10 cellular contexts compared by ENCODE assay signal in the genomic region with DNA sequence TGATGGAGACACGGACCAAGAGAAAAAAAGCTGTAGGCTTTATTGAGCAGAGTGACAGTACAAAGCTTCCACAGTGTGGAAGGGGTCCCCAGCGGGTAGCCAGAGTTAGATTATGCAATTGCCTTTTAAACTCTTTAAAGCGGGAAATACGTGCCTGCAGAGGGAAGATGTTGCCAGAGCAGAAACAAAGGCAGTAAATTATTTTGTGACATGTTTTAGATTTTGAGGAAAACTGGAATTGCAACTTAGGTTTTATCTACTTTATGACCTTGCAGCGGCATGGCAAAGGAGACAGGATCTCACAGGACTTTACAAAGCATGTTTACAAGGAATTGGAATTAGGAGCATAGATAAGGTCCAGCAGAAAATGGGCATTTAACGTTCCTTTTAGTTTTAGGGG. TPM values are rescaled to one million over a fixed set of nuclear protein-coding genes. Genes with fewer than 3 reads are reported as not detected.
DNase-seq lines count a peak whose midpoint lies in the region; ATAC-seq, FAIRE-seq and TF ChIP-seq lines count a peak whose summit lies in the region.
"Not testable (repeated sequence)": the region's sequence is repeated elsewhere in the genome, so short reads cannot be mapped to it uniquely, and the experiment has no call there.
"Had no signal": no experiment of that assay in that cellular context is flagged by ENCODE, and none has a peak within 500 bp of the region (broad histone marks: within the 10 kb centered on the region; RNA-seq: fewer than 3 reads in every experiment).

No MANE protein-coding gene starts in this region.

- TF ChIP-seq RAD21 in HepG2 (CRISPR knock-in tag; IDR thresholded peaks at IDR 0.05) = not testable (repeated sequence)

- H2AFZ ChIP-seq in GM23338 (peak overlapping the region; percentile 87), neural progenitor cell (replicated peaks) (peak overlapping the region; percentile 89)
- H2AFZ ChIP-seq in HepG2 (ENCODE audit: low read length) = not testable (repeated sequence)

- not testable (repeated sequence) for ATAC-seq in GM23338, HepG2
- peak; percentile 24 for ATAC-seq in Right ventricle myocardium inferior

- not testable (repeated sequence) for TF ChIP-seq CTCF in GM23338 (conservative IDR thresholded peaks at IDR 0.05; ENCODE audit: low read depth in 2 of 2); NB4 (IDR thresholded peaks at IDR 0.05; ENCODE audit: low read depth, low read length); HepG2 (CRISPR knock-in tag; IDR thresholded peaks at IDR 0.05); neural progenitor cell (IDR thresholded peaks at IDR 0.05); type B pancreatic cell (conservative IDR thresholded peaks at IDR 0.05)

- TF ChIP-seq EP300 in HepG2 (IDR thresholded peaks at IDR 0.05; ENCODE audit: low read depth in 2 of 2, low read length in 2 of 2); HepG2 (CRISPR knock-in tag; IDR thresholded peaks at IDR 0.05; ENCODE audit: borderline replicate concordance): not testable (repeated sequence)

- not testable (repeated sequence) for H3K27ac ChIP-seq in GM23338 (ENCODE audit: low read depth); SK-N-MC; HepG2 (ENCODE audit: extremely low read length, insufficient read depth, low read length); neural progenitor cell

- not testable (repeated sequence) for H3K27me3 ChIP-seq in GM23338 (ENCODE audit: insufficient read depth); HepG2 (ENCODE audit: control insufficient read depth in 1 of 2, insufficient read depth in 2 of 2, low read length in 2 of 2); neural progenitor cell

- not testable (repeated sequence) for TF ChIP-seq POLR2A in NB4 (IDR thresholded peaks at IDR 0.05; ENCODE audit: extremely low read depth, insufficient read length); HepG2 (IDR thresholded peaks at IDR 0.05; ENCODE audit: insufficient read depth in 1 of 2, low read depth in 2 of 2, low read length in 2 of 2)

- not testable (repeated sequence) for FAIRE-seq in HepG2 (lab: Jason Lieb, UNC)

- intact Hi-C loops in Right ventricle myocardium inferior (cut with DNase I); HepG2 (cut with micrococcal nuclease; ENCODE audit: unreplicated experiment): not testable (repeated sequence)

- H3K4me3 Mint-ChIP-seq in GM23338, neural progenitor cell: not testable (repeated sequence)
- H3K4me3 Mint-ChIP-seq in type B pancreatic cell = peak overlapping the region; percentile 53

- H3K36me3 ChIP-seq in GM23338 (ENCODE audit: insufficient read depth); SK-N-MC (ENCODE audit: insufficient read depth, low read length); HepG2 (replicated peaks in 1 of 2; ENCODE audit: control insufficient read depth in 1 of 2, insufficient read depth in 2 of 2, low read length in 2 of 2); neural progenitor cell: not testable (repeated sequence)

- not testable (repeated sequence) for H3F3A ChIP-seq in GM23338 (replicated peaks; ENCODE audit: low read depth); neural progenitor cell (ENCODE audit: low read depth)

- not testable (repeated sequence) for H3K79me2 ChIP-seq in GM23338 (replicated peaks; ENCODE audit: insufficient read depth); HepG2 (ENCODE audit: insufficient read depth, low read length); neural progenitor cell (ENCODE audit: low read depth)

- H3K4me1 Mint-ChIP-seq in GM23338 (peaks cover 25% of the 10 kb centered on the region), neural progenitor cell (peaks cover 16% of the 10 kb centered on the region), type B pancreatic cell (ENCODE audit: unreplicated experiment) (peaks cover 23% of the 10 kb centered on the region)

- not testable (repeated sequence) for H3K9ac ChIP-seq in SK-N-MC (ENCODE audit: insufficient read length); HepG2 (ENCODE audit: insufficient read depth, low read depth, low read length); neural progenitor cell

- 5% methylated on average over 6 of the region's 6 CpGs for WGBS in HepG2 (ENCODE audit: low lambda C conversion rate)

- not testable (repeated sequence) for H3K9me2 ChIP-seq in GM23338 (ENCODE audit: insufficient read depth)

- not testable (repeated sequence) for BruUV-seq in HepG2 (replicated peaks; lab: Mats Ljungman, UMichigan)

- CTCF ChIA-PET in HepG2 (lab: Yijun Ruan, JAX; ENCODE audit: low intra/inter-chr PET ratio, low total read pairs) = not testable (repeated sequence)

- not testable (repeated sequence) for DNase-seq in GM23338 (ENCODE audit: low spot score); Right ventricle myocardium inferior (ENCODE audit: missing footprints); HepG2 (ENCODE audit: low spot score); type B pancreatic cell (ENCODE audit: extremely low spot score, unreplicated experiment)
- DNase-seq in NB4 (ENCODE audit: low read depth) = peak; percentile 51
- DNase-seq in SK-N-MC (ENCODE audit: low read depth, low spot score) = peak; percentile 45
- DNase-seq in neural progenitor cell (ENCODE audit: low spot score) = peak; percentile 38

- POLR2A ChIA-PET in HepG2 (lab: Yijun Ruan, JAX) = interaction anchor here (0.7 kb wide), 1 partner anchor 18 kb away, joined by 3 read pairs; no protein-coding TSS in a partner anchor

- in situ Hi-C loops in HepG2 (cut with HindIII; ENCODE audit: extremely low pct_ligation_motif_present, low pct_unique_long_range_greater_than_20kb) = not testable (repeated sequence)

- H3K27me3 Mint-ChIP-seq in GM23338 (ENCODE audit: insufficient read depth, low read depth, poor library complexity); neural progenitor cell (ENCODE audit: insufficient read depth, low read depth); type B pancreatic cell: not testable (repeated sequence)

- H3K4me2 ChIP-seq in GM23338 = 0 out of 2 replicates have a peak overlapping the region, but pooled peaks have one; percentile 6
- not testable (repeated sequence) for H3K4me2 ChIP-seq in HepG2 (ENCODE audit: low read depth, low read length)
- peak overlapping the region; percentile 46 for H3K4me2 ChIP-seq in neural progenitor cell

- H3K4me1 ChIP-seq in GM23338 (ENCODE audit: insufficient read depth) (peaks cover 31% of the 10 kb centered on the region), neural progenitor cell (peaks cover 12% of the 10 kb centered on the region)
- not testable (repeated sequence) for H3K4me1 ChIP-seq in HepG2 (ENCODE audit: insufficient read depth, low read length)

- H4K20me1 ChIP-seq in GM23338 (replicated peaks; ENCODE audit: insufficient read depth); HepG2 (ENCODE audit: insufficient read depth, low read length); neural progenitor cell (ENCODE audit: low read depth): not testable (repeated sequence)

- not testable (repeated sequence) for H3K36me3 Mint-ChIP-seq in GM23338 (ENCODE audit: low read depth); neural progenitor cell; type B pancreatic cell

- H3K4me3 ChIP-seq in GM23338; NB4 (ENCODE audit: low read depth, low read length); HepG2 (replicated peaks in 1 of 3; ENCODE audit: insufficient read depth in 1 of 3, low read depth in 2 of 3, low read length in 3 of 3); neural progenitor cell: not testable (repeated sequence)
- H3K4me3 ChIP-seq in SK-N-MC = peak overlapping the region; percentile 5; the same call in 1 of the 2 replicates

- not testable (repeated sequence) for H3K27ac Mint-ChIP-seq in GM23338
- H3K27ac Mint-ChIP-seq in neural progenitor cell (peak overlapping the region; percentile 48), type B pancreatic cell (peak overlapping the region; percentile 58)

- not testable (repeated sequence) for H3K9me3 Mint-ChIP-seq in GM23338, neural progenitor cell, type B pancreatic cell

- H3K9me3 ChIP-seq in SK-N-MC (ENCODE audit: low read depth, low read length); HepG2 (ENCODE audit: low read length); neural progenitor cell (ENCODE audit: low read depth): not testable (repeated sequence)

RNA-seq across cellular contexts. Expression of a gene that starts 54.5 kb away (rescaled TPM):
- 3.7 and 4.7 TPM in 2 replicates for total RNA-seq in GM23338 (2014; rRNA removed; shearing (Covaris generic))
- polyA plus RNA-seq in GM23338 (2016; fragmentation: Nextera tagmentation; extraction: Ambion mirVana) = 6.4 and 8.1 TPM in 2 replicates
- 27.1 TPM for total RNA-seq in Right ventricle myocardium inferior
- total RNA-seq in HepG2 (2016; rRNA removed; fragmentation: Illumina TruSeq; extraction: Trizol) = 16.3 and 23.2 TPM in 2 replicates
- 42.6 and 48.7 TPM in 2 replicates for total RNA-seq in HepG2 (2016; cell fraction: cytosol; rRNA removed; fragmentation: Illumina TruSeq; extraction: Trizol; ENCODE audit: low read depth)
- 18.1 and 25.7 TPM in 2 replicates for total RNA-seq in HepG2 (2016; cell fraction: insoluble cytoplasmic fraction; rRNA removed; fragmentation: Illumina TruSeq; extraction: Trizol)
- 26.9 and 29.4 TPM in 2 replicates for total RNA-seq in HepG2 (2016; cell fraction: membrane; rRNA removed; fragmentation: Illumina TruSeq; extraction: Trizol)
- total RNA-seq in HepG2 (2016; cell fraction: nucleus; rRNA removed; fragmentation: Illumina TruSeq; extraction: Trizol) = 36.0 and 39.4 TPM in 2 replicates
- 11.7 and 17.5 TPM in 2 replicates for polyA plus RNA-seq in HepG2 (2011; rRNA removed)
- 6.4 and 9.1 TPM in 2 replicates for polyA plus RNA-seq in HepG2 (2011; cell fraction: cytosol; rRNA removed)
- polyA plus RNA-seq in HepG2 (2011; cell fraction: nucleus; rRNA removed) = 12.3 and 12.7 TPM in 2 replicates
- polyA plus RNA-seq in HepG2 (2012) = 12.2 and 16.3 TPM in 2 replicates
- 8.6 and 11.5 TPM in 2 replicates for polyA plus RNA-seq in HepG2 (2016; cell fraction: cytosol; fragmentation: Illumina TruSeq; extraction: Trizol; ENCODE audit: low read depth)
- polyA plus RNA-seq in HepG2 (2016; cell fraction: insoluble cytoplasmic fraction; fragmentation: Illumina TruSeq; extraction: Trizol; ENCODE audit: low read depth) = 18.1 and 18.9 TPM in 2 replicates
- polyA plus RNA-seq in HepG2 (2016; cell fraction: membrane; fragmentation: Illumina TruSeq; extraction: Trizol; ENCODE audit: low read depth) = 13.3 and 15.7 TPM in 2 replicates
- polyA plus RNA-seq in HepG2 (2016; cell fraction: nucleus; fragmentation: Illumina TruSeq; extraction: Trizol; ENCODE audit: insufficient read depth, low read depth) = 68.6 and 70.2 TPM in 2 replicates
- polyA minus RNA-seq in HepG2 (2011; rRNA and poly(A)+ RNA removed; ENCODE audit: low replicate concordance) = 12.2 TPM in 1 of 2 replicates, not detected in the other
- 13.5 and 16.5 TPM in 2 replicates for polyA minus RNA-seq in HepG2 (2011; cell fraction: cytosol; rRNA and poly(A)+ RNA removed)
- polyA minus RNA-seq in HepG2 (2011; cell fraction: nucleus; rRNA and poly(A)+ RNA removed) = 33.6 and 35.4 TPM in 2 replicates
- total RNA-seq in neural progenitor cell (ENCODE audit: low replicate concordance) = 13.5 and 18.6 TPM in 2 replicates
- total RNA-seq in type B pancreatic cell (ENCODE audit: low replicate concordance) = 16.5 and 21.9 TPM in 2 replicates
- total RNA-seq: CD8-positive, alpha-beta T cell; SJSA1 had no signal
- polyA plus RNA-seq: IgD-negative memory B cell had no signal
